Comparison of ENCODE assay signal across 2 cellular contexts in the genomic region with DNA sequence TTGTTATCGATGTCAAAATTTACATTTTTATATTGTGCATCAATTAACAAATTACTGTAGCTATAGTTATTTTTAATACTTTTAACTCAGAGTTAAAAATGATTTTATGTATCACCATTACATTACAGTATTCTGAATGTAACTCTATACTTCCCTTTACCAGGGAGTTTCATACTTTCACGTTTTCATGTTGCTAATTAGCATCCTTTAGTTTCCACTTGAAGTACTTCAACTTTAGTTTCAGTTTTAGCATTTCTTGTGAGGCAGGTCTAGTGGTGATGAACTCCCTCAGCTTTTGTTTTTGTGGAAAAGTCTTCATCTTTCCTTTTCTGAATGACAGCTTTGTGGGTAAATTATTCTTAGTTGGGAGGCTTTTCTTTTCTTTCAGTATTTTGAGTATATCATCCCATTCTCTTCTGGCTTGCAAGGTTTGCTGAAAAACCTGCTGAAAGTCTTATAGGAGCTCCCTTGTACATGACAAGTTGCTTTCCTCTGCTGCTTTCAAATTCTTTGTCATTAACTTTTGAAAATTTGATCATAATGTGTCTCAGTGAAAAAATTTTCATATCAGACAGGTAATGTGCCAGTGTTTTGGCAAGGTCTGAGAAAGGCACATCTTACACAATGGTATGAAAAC.
A peak's percentile ranks its signal among the peaks of the same experiment; 100 is the strongest.
TF ChIP-seq lines count a peak whose summit lies in the region.

No MANE protein-coding gene starts in this region.

TF ChIP-seq in GM12891, 5 proteins besides CTCF, POLR2A, EP300 and RAD21:
- TF ChIP-seq PAX5 (IDR thresholded peaks at IDR 0.05; ENCODE audit: insufficient read depth, low read length, severe bottlenecking), result no peak
- no peak for TF ChIP-seq POLR2AphosphoS5 (IDR thresholded peaks at IDR 0.05; ENCODE audit: low read depth, low read length)
- no peak for TF ChIP-seq SPI1 (IDR thresholded peaks at IDR 0.05; ENCODE audit: low read depth, low read length)
- no peak for TF ChIP-seq TAF1 (IDR thresholded peaks at IDR 0.05; ENCODE audit: low read depth, low read length)
- no peak for TF ChIP-seq POU2F2 (IDR thresholded peaks at IDR 0.05; ENCODE audit: low read depth, low read length)

TF ChIP-seq in K562, 482 proteins besides CTCF, POLR2A, EP300 and RAD21:
- TF ChIP-seq TRIM28 (IDR thresholded peaks at IDR 0.05) (peak; percentile 79), C11orf30 (IDR thresholded peaks at IDR 0.05; ENCODE audit: low read depth) (no peak), ETV1 (tag; conservative IDR thresholded peaks at IDR 0.05; ENCODE audit: low read depth) (no peak), CBX3 (IDR thresholded peaks at IDR 0.05; ENCODE audit: borderline replicate concordance in 1 of 2, low read length in 2 of 2) (peak in 1 of 2 experiments; percentile 84; a peak in 2 of 3 replicates), CBX1 (IDR thresholded peaks at IDR 0.05; ENCODE audit: low read depth) (peak; percentile 64; the same call in 1 of the 2 replicates), CBX5 (IDR thresholded peaks at IDR 0.05; ENCODE audit: borderline replicate concordance, low read depth) (0 out of 2 replicates have a peak, but pooled peaks have one; percentile 75), NCOA2 (IDR thresholded peaks at IDR 0.05; ENCODE audit: partially characterized antibody in 2 of 2) (no peak)
- TF ChIP-seq, protein P1, sequence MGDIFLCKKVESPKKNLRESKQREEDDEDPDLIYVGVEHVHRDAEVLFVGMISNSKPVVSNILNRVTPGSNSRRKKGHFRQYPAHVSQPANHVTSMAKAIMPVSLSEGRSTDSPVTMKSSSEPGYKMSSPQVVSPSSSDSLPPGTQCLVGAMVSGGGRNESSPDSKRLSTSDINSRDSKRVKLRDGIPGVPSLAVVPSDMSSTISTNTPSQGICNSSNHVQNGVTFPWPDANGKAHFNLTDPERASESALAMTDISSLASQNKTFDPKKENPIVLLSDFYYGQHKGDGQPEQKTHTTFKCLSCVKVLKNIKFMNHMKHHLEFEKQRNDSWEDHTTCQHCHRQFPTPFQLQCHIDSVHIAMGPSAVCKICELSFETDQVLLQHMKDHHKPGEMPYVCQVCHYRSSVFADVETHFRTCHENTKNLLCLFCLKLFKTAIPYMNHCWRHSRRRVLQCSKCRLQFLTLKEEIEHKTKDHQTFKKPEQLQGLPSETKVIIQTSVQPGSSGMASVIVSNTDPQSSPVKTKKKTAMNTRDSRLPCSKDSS (IDR thresholded peaks at IDR 0.05; ENCODE audit: low read depth, partially characterized antibody), result peak; percentile 38
